ENCODE assay signal across 15 cellular contexts in the genomic region with DNA sequence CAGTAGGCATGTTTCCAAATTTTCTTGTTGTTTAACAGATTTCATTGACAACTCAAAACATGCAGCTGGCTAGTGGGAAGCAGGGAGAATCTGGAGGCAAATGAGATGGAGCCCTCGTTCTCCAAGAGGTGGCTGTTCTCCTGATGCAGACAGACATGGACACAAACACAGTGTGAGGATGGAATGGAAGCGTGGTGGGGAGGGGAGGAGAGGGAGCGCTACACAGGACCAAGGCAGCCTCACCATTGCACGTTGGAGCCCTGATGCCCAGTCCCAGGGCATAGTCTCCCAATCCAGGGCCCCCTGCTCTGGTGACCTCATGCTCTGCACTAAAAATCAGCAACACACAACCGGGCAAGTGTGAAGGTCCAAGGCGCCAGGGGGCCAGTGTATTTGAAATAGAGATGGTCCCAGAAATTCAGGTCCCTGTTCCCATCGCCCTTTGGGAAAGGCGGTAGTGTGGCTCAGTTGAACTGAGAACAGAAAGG. TPM values are rescaled to one million over a fixed set of nuclear protein-coding genes. Genes with fewer than 3 reads are reported as not detected.
DNase-seq lines count a peak whose midpoint lies in the region; ATAC-seq and TF ChIP-seq lines count a peak whose summit lies in the region.
"Had no signal": no experiment of that assay in that cellular context is flagged by ENCODE, and none has a peak within 500 bp of the region (broad histone marks: within the 10 kb centered on the region; RNA-seq: fewer than 3 reads in every experiment).

No MANE protein-coding gene starts in this region.

- peak overlapping the region; percentile 81 for H3K18ac ChIP-seq in neuronal stem cell (ENCODE audit: low read length)

- no peak overlapping the region for H4K91ac ChIP-seq in neuronal stem cell (ENCODE audit: low read depth, low read length, poor library complexity)

- peak overlapping the region; percentile 16 for H2BK15ac ChIP-seq in neuronal stem cell (ENCODE audit: low read length)

- no peaks in the 10 kb centered on the region for H3K9me3 Mint-ChIP-seq in activated CD4-positive, alpha-beta T cell treated with anti-CD3 and anti-CD28 coated beads, Interleukin-2, amount 10 ng/mL, durations not matched to agents 24 days and 14 days
- no peaks in the 10 kb centered on the region for H3K9me3 Mint-ChIP-seq in GM23338
- no peaks in the 10 kb centered on the region for H3K9me3 Mint-ChIP-seq in activated naive CD8-positive, alpha-beta T cell treated with anti-CD3 and anti-CD28 coated beads for 36 hours

- H3K36me3 Mint-ChIP-seq in activated CD4-positive, alpha-beta T cell treated with anti-CD3 and anti-CD28 coated beads, Interleukin-2, amount 10 ng/mL, durations not matched to agents 24 days and 14 days (ENCODE audit: low read depth): no peaks in the 10 kb centered on the region
- H3K36me3 Mint-ChIP-seq in GM23338 (ENCODE audit: low read depth): no peaks in the 10 kb centered on the region
- H3K36me3 Mint-ChIP-seq in activated naive CD8-positive, alpha-beta T cell treated with anti-CD3 and anti-CD28 coated beads for 36 hours: peaks cover 1% of the 10 kb centered on the region

- no peak overlapping the region for H2BK120ac ChIP-seq in neuronal stem cell (ENCODE audit: low read depth, low read length)

- peak overlapping the region; percentile 47 for H2AK5ac ChIP-seq in neuronal stem cell (ENCODE audit: low read depth, low read length)

- no peak overlapping the region for H3K4ac ChIP-seq in neuronal stem cell (ENCODE audit: low read length)

- H3K23ac ChIP-seq in neuronal stem cell (ENCODE audit: low read depth, low read length, poor library complexity): no peak overlapping the region

- H3K9ac ChIP-seq in neuronal stem cell (ENCODE audit: low read depth, low read length, poor library complexity): no peak overlapping the region
- H3K9ac ChIP-seq: parathyroid adenoma had no signal

- H3K27me3 ChIP-seq in GM23338 (ENCODE audit: insufficient read depth) (no peaks in the 10 kb centered on the region), neuronal stem cell (ENCODE audit: control insufficient read depth in 3 of 3, insufficient read depth in 3 of 3, low read depth in 1 of 3, low read length in 3 of 3) (peaks cover 0 to 56% (median 2%) of the 10 kb centered on the region in 3 experiments)
- H3K27me3 ChIP-seq: upper lobe of left lung had no signal

- TF ChIP-seq CTCF in GM23338 (conservative IDR thresholded peaks at IDR 0.05; ENCODE audit: low read depth in 2 of 2): no peak

- H3K27me3 Mint-ChIP-seq in activated CD4-positive, alpha-beta T cell treated with anti-CD3 and anti-CD28 coated beads, Interleukin-2, amount 10 ng/mL, durations not matched to agents 24 days and 14 days: no peaks in the 10 kb centered on the region
- peaks cover 8% of the 10 kb centered on the region for H3K27me3 Mint-ChIP-seq in GM23338 (ENCODE audit: insufficient read depth, low read depth, poor library complexity)
- no peaks in the 10 kb centered on the region for H3K27me3 Mint-ChIP-seq in activated naive CD8-positive, alpha-beta T cell treated with anti-CD3 and anti-CD28 coated beads for 36 hours

- H3K27ac ChIP-seq in GM23338 (ENCODE audit: low read depth) (no peak overlapping the region), neuronal stem cell (replicated peaks; ENCODE audit: low read length) (no peak overlapping the region)
- H3K27ac ChIP-seq: parathyroid adenoma, upper lobe of left lung had no signal

- H3K4me3 Mint-ChIP-seq in activated CD4-positive, alpha-beta T cell treated with anti-CD3 and anti-CD28 coated beads, Interleukin-2, amount 10 ng/mL, durations not matched to agents 24 days and 14 days: no peak overlapping the region
- no peak overlapping the region for H3K4me3 Mint-ChIP-seq in GM23338
- no peak overlapping the region for H3K4me3 Mint-ChIP-seq in activated naive CD8-positive, alpha-beta T cell treated with anti-CD3 and anti-CD28 coated beads for 36 hours

- H3K4me2 ChIP-seq in GM23338: no peak overlapping the region
- H3K4me2 ChIP-seq in neuronal stem cell (ENCODE audit: insufficient read depth, low read length, poor library complexity, severe bottlenecking): no peak overlapping the region

- H4K20me1 ChIP-seq in GM23338 (replicated peaks; ENCODE audit: insufficient read depth): no peaks in the 10 kb centered on the region

- no peak for ATAC-seq in GM23338
- ATAC-seq in HG03354 (IDR thresholded peaks at IDR 0.05; ENCODE audit: poor library complexity, severe bottlenecking, unreplicated experiment): no peak

- H3K4me1 ChIP-seq in GM23338 (ENCODE audit: insufficient read depth) (no peaks in the 10 kb centered on the region), neuronal stem cell (ENCODE audit: control insufficient read depth in 2 of 2, insufficient read depth in 1 of 2, low read depth in 1 of 2, low read length in 2 of 2) (peaks cover 0 to 4% of the 10 kb centered on the region in 2 donors)
- H3K4me1 ChIP-seq: parathyroid adenoma had no signal

- H3K27ac Mint-ChIP-seq in activated CD4-positive, alpha-beta T cell treated with anti-CD3 and anti-CD28 coated beads, Interleukin-2, amount 10 ng/mL, durations not matched to agents 24 days and 14 days: peak overlapping the region; percentile 85
- no peak overlapping the region for H3K27ac Mint-ChIP-seq in GM23338
- H3K27ac Mint-ChIP-seq in activated naive CD8-positive, alpha-beta T cell treated with anti-CD3 and anti-CD28 coated beads for 36 hours: peak overlapping the region; percentile 91

- H2BK5ac ChIP-seq in neuronal stem cell (ENCODE audit: low read length): no peak overlapping the region

- H3K9me2 ChIP-seq in GM23338 (ENCODE audit: insufficient read depth): no peaks in the 10 kb centered on the region

- no peaks in the 10 kb centered on the region for H3K79me1 ChIP-seq in neuronal stem cell (ENCODE audit: low read depth, low read length)

- no peak overlapping the region for H4K8ac ChIP-seq in neuronal stem cell (ENCODE audit: low read depth, low read length)

- H2BK12ac ChIP-seq in neuronal stem cell (ENCODE audit: low read length): peak overlapping the region; percentile 18

- H2AFZ ChIP-seq in GM23338: peak overlapping the region; percentile 89
- H2AFZ ChIP-seq in neuronal stem cell (ENCODE audit: low read length): no peak overlapping the region
- H2AFZ ChIP-seq: parathyroid adenoma had no signal

- no peaks in the 10 kb centered on the region for H3K9me3 ChIP-seq in neuronal stem cell (replicated peaks in 1 of 2; ENCODE audit: control insufficient read depth in 2 of 2, insufficient read depth in 1 of 2, low read depth in 1 of 2, low read length in 2 of 2)
- H3K9me3 ChIP-seq: mucosa of descending colon, upper lobe of left lung had no signal

- H3F3A ChIP-seq in GM23338 (replicated peaks; ENCODE audit: low read depth): no peaks in the 10 kb centered on the region

- H3K79me2 ChIP-seq in GM23338 (replicated peaks; ENCODE audit: insufficient read depth): no peaks in the 10 kb centered on the region
- H3K79me2 ChIP-seq: parathyroid adenoma had no signal

- H3K4me3 ChIP-seq in GM23338 (no peak overlapping the region), neuronal stem cell (ENCODE audit: low read length in 2 of 2) (no peak overlapping the region)
- H3K4me3 ChIP-seq: mucosa of descending colon, upper lobe of left lung had no signal

- peak; percentile 50 for DNase-seq in activated CD4-positive, alpha-beta T cell treated with anti-CD3 and anti-CD28 coated beads, Interleukin-2, amount 10 ng/mL, durations not matched to agents 24 days and 14 days
- no peak for DNase-seq in activated CD4-positive, alpha-beta T cell treated with anti-CD3 and anti-CD28 coated beads, Interleukin-2, amount 50 U/mL, for 48 hours
- no peak for DNase-seq in GM23338 (ENCODE audit: low spot score)
- DNase-seq in activated naive CD8-positive, alpha-beta T cell treated with anti-CD3 and anti-CD28 coated beads for 36 hours: no peak
- no peak for DNase-seq in neuronal stem cell (ENCODE audit: low spot score)
- DNase-seq in NOMO-1 (lab: John Stamatoyannopoulos, UW; ENCODE audit: unreplicated experiment in 2 of 2): no peak
- DNase-seq in NCI-H1436 (lab: John Stamatoyannopoulos, UW): no peak
- DNase-seq: amygdala, cerebellar nuclear complex, NCI-H2171 had no signal

- intact Hi-C loops in activated CD4-positive, alpha-beta T cell treated with anti-CD3 and anti-CD28 coated beads, Interleukin-2, amount 10 ng/mL, durations not matched to agents 24 days and 14 days (cut with micrococcal nuclease): loop anchor here (1.0 to 2.0 kb wide), 3 partner anchors 9 to 53 kb away; no protein-coding TSS in a partner anchor

- WGBS in neuronal stem cell (ENCODE audit: extremely low coverage in 2 of 2, insufficient read length in 2 of 2, insufficient replicate concordance in 1 of 2), 2 donors: no CpG with 5 or more reads among the region's 8 CpGs

- peaks cover 66% of the 10 kb centered on the region for H3K4me1 Mint-ChIP-seq in activated CD4-positive, alpha-beta T cell treated with anti-CD3 and anti-CD28 coated beads, Interleukin-2, amount 10 ng/mL, durations not matched to agents 24 days and 14 days
- peaks cover 7% of the 10 kb centered on the region for H3K4me1 Mint-ChIP-seq in GM23338
- peaks cover 78% of the 10 kb centered on the region for H3K4me1 Mint-ChIP-seq in activated naive CD8-positive, alpha-beta T cell treated with anti-CD3 and anti-CD28 coated beads for 36 hours

- no peak overlapping the region for H3K14ac ChIP-seq in neuronal stem cell (ENCODE audit: low read length)

- H3K36me3 ChIP-seq in GM23338 (ENCODE audit: insufficient read depth) (no peaks in the 10 kb centered on the region), neuronal stem cell (replicated peaks in 1 of 2; ENCODE audit: control insufficient read depth in 2 of 2, insufficient read depth in 2 of 2, low read length in 2 of 2) (no peaks in the 10 kb centered on the region)
- H3K36me3 ChIP-seq: upper lobe of left lung had no signal

RNA-seq across cellular contexts. Expression of a gene that starts 31.6 kb away (rescaled TPM):
- 122 and 125 TPM in 2 replicates for total RNA-seq in activated CD4-positive, alpha-beta T cell treated with anti-CD3 and anti-CD28 coated beads, Interleukin-2, amount 10 ng/mL, durations not matched to agents 24 days and 14 days
- 77.6 and 101 TPM in 2 replicates for total RNA-seq in GM23338 (2014; rRNA removed; shearing (Covaris generic))
- polyA plus RNA-seq in GM23338 (2016; fragmentation: Nextera tagmentation; extraction: Ambion mirVana): 230 and 258 TPM in 2 replicates
- 100 to 1,000 TPM; 107 to 118 TPM for total RNA-seq in activated naive CD8-positive, alpha-beta T cell treated with anti-CD3 and anti-CD28 coated beads for 36 hours
- 204 TPM for polyA plus RNA-seq in neuronal stem cell (2013, experiment 1 of 2)
- 210 TPM for polyA plus RNA-seq in neuronal stem cell (2013, experiment 2 of 2)

RNA-seq across cellular contexts. Expression of a gene that starts 48.9 kb away (rescaled TPM):
- not detected in 2 replicates for total RNA-seq in activated CD4-positive, alpha-beta T cell treated with anti-CD3 and anti-CD28 coated beads, Interleukin-2, amount 10 ng/mL, durations not matched to agents 24 days and 14 days
- 0.12 TPM in 1 of 2 replicates, not detected in the other for total RNA-seq in GM23338 (2014; rRNA removed; shearing (Covaris generic))
- 0.49 TPM in 1 of 2 replicates, not detected in the other for polyA plus RNA-seq in GM23338 (2016; fragmentation: Nextera tagmentation; extraction: Ambion mirVana)
- under 1 TPM in 1 of 2 experiments, not detected in 1; 0.22 TPM for total RNA-seq in activated naive CD8-positive, alpha-beta T cell treated with anti-CD3 and anti-CD28 coated beads for 36 hours
- polyA plus RNA-seq in neuronal stem cell (2013, experiment 1 of 2): 0.07 TPM
- 0.21 TPM for polyA plus RNA-seq in neuronal stem cell (2013, experiment 2 of 2)
- total RNA-seq: T-helper 1 cell treated with Interleukin-12 subunit alpha and Interleukin-12 subunit beta and Interleukin-4 antibody, amounts not matched to agents 30 ng/mL and 1 ng/mL, for 36 hours had no signal

RNA-seq across cellular contexts. Expression of a gene that starts 50.8 kb away (rescaled TPM):
- total RNA-seq in activated CD4-positive, alpha-beta T cell treated with anti-CD3 and anti-CD28 coated beads, Interleukin-2, amount 10 ng/mL, durations not matched to agents 24 days and 14 days: 217 and 220 TPM in 2 replicates
- total RNA-seq in GM23338 (2014; rRNA removed; shearing (Covaris generic)): 0.59 TPM in 1 of 2 replicates, not detected in the other
- polyA plus RNA-seq in GM23338 (2016; fragmentation: Nextera tagmentation; extraction: Ambion mirVana): 0.37 and 0.75 TPM in 2 replicates
- 100 to 1,000 TPM; 260 to 274 TPM for total RNA-seq in activated naive CD8-positive, alpha-beta T cell treated with anti-CD3 and anti-CD28 coated beads for 36 hours
- polyA plus RNA-seq in neuronal stem cell (2013, experiment 1 of 2): 0.10 TPM
- 0.06 TPM for polyA plus RNA-seq in neuronal stem cell (2013, experiment 2 of 2)

Comparison
In these comparisons a context has a peak if more than half of its experiments do, and no peak if none do; other contexts are left out.
1. RNA of a gene that starts 50.8 kb away (total RNA-seq): 260 to 274 TPM in activated naive CD8-positive, alpha-beta T cell treated with anti-CD3 and anti-CD28 coated beads for 36 hours and 217 to 220 TPM in activated CD4-positive, alpha-beta T cell treated with anti-CD3 and anti-CD28 coated beads, Interleukin-2, amount 10 ng/mL, durations not matched to agents 24 days and 14 days; 0.59 TPM in GM23338; every median in the first group is over 100 times any median in the second.